In genomic region chr14:49619730-49620129, GRCh38 we compare ENCODE assay signal across 8 cellular contexts. TPM values are rescaled to one million over a fixed set of nuclear protein-coding genes. Genes with fewer than 3 reads are reported as not detected.
DNase-seq lines count a peak whose midpoint lies in the region; ATAC-seq, FAIRE-seq and TF ChIP-seq lines count a peak whose summit lies in the region.

No MANE protein-coding gene starts in this region.

- no peaks in the 10 kb centered on the region for H4K20me1 ChIP-seq in GM12878 (ENCODE audit: control insufficient read depth, insufficient read depth)

- CTCF ChIA-PET in GM12878 (lab: Yijun Ruan, JAX) = interaction anchor here (0.8 to 2.7 kb wide), 11 partner anchors 10 to 243 kb away, joined by 4 to 23 read pairs (median 10); partner anchors contain the start of genes DNAAF2, LRR1, NEMF and RPS29

- TF ChIP-seq CTCF in GM12878 (IDR thresholded peaks at IDR 0.05 in 2 of 3, conservative IDR thresholded peaks at IDR 0.05 in 1 of 3; ENCODE audit: control insufficient read depth in 2 of 3, extremely low read depth in 1 of 3, insufficient read depth in 1 of 3, low read depth in 3 of 3, low read length in 3 of 3) = no peak
- no peak for TF ChIP-seq CTCF in lung (IDR thresholded peaks at IDR 0.05; ENCODE audit: control extremely low read depth, extremely low read depth)
- TF ChIP-seq CTCF in upper lobe of right lung (IDR thresholded peaks at IDR 0.05) = no peak

- no peaks in the 10 kb centered on the region for H3K27me3 Mint-ChIP-seq in activated naive CD4-positive, alpha-beta T cell treated with anti-CD3 and anti-CD28 coated beads, Interleukin-2, amount 50 U/mL, for 24 hours

- H3K4me3 ChIP-seq in GM12878 = peak overlapping the region; percentile 92
- peak overlapping the region; percentile 94 for H3K4me3 ChIP-seq in lung
- H3K4me3 ChIP-seq in upper lobe of right lung = peak overlapping the region; percentile 90

- in situ Hi-C loops in GM12878 (cut with MboI) = loop anchor here (10.0 kb wide), 1 partner anchor 1205 kb away; no protein-coding TSS in a partner anchor

- H3K4me1 Mint-ChIP-seq in activated naive CD4-positive, alpha-beta T cell treated with anti-CD3 and anti-CD28 coated beads, Interleukin-2, amount 50 U/mL, for 24 hours = peaks cover 42% of the 10 kb centered on the region

- POLR2A ChIA-PET in GM12878 (lab: Charles Lee) = interaction anchor here (0.6 to 6.2 kb wide), 25 partner anchors 8 to 1157 kb away, joined by 3 to 122 read pairs (median 6); partner anchors contain the start of genes DNAAF2, KLHDC2, LRR1 and NEMF

- H3K4me2 ChIP-seq in GM12878 (ENCODE audit: control insufficient read depth, insufficient read depth) = peak overlapping the region; percentile 40; the same call in 1 of the 2 replicates

- no peaks in the 10 kb centered on the region for H3K9me3 Mint-ChIP-seq in activated naive CD4-positive, alpha-beta T cell treated with anti-CD3 and anti-CD28 coated beads, Interleukin-2, amount 50 U/mL, for 24 hours

- no peak for ATAC-seq in GM12878
- ATAC-seq in lung (ENCODE audit: insufficient read depth, low FRiP score) = no peak
- no peak for ATAC-seq in upper lobe of right lung
- ATAC-seq in GM18873 (IDR thresholded peaks at IDR 0.05; ENCODE audit: low FRiP score, unreplicated experiment) = no peak
- no peak for ATAC-seq in HG03095 (IDR thresholded peaks at IDR 0.05; ENCODE audit: unreplicated experiment)
- ATAC-seq in HG03039 (IDR thresholded peaks at IDR 0.05; ENCODE audit: unreplicated experiment) = no peak

- TSS peak; percentile 84 for BruUV-seq in GM12878 (replicated peaks; lab: Mats Ljungman, UMichigan)

- H3K4me1 ChIP-seq in GM12878 (ENCODE audit: control insufficient read depth, insufficient read depth, low read length) = no peaks in the 10 kb centered on the region; the same call in 1 of the 2 replicates
- peaks cover 4 to 15% of the 10 kb centered on the region in 2 donors for H3K4me1 ChIP-seq in lung (ENCODE audit: control insufficient read depth in 2 of 2, insufficient read depth in 2 of 2, low read length in 2 of 2)
- peaks cover 30% of the 10 kb centered on the region for H3K4me1 ChIP-seq in upper lobe of right lung

- no peak for DNase-seq in activated naive CD4-positive, alpha-beta T cell (lab: John Stamatoyannopoulos, UW)
- DNase-seq in GM12878 (ENCODE audit: low read depth, low spot score) (no peak), lung (ENCODE audit: low spot score) (no peak), upper lobe of right lung (no peak)

- no peak overlapping the region for H2AFZ ChIP-seq in GM12878 (ENCODE audit: control insufficient read depth, low read depth, low read length)

- peaks cover 15% of the 10 kb centered on the region for H3K36me3 Mint-ChIP-seq in activated naive CD4-positive, alpha-beta T cell treated with anti-CD3 and anti-CD28 coated beads, Interleukin-2, amount 50 U/mL, for 24 hours

- peak overlapping the region; percentile 98 for H3K27ac ChIP-seq in GM12878 (ENCODE audit: control insufficient read depth, insufficient read depth)
- peak overlapping the region; percentile 85 to 96 for H3K27ac ChIP-seq in lung (ENCODE audit: low read depth in 1 of 2, low read length in 1 of 2)
- peak overlapping the region; percentile 93 for H3K27ac ChIP-seq in upper lobe of right lung

- RAD21 ChIA-PET in GM12878 (lab: Charles Lee; ENCODE audit: unreplicated experiment) = interaction anchor here (0.7 to 5.8 kb wide), 13 partner anchors 8 to 743 kb away, joined by 3 to 82 read pairs (median 5); partner anchors contain the start of genes DNAAF2, KLHDC2, LRR1 and RPS29

- under 1% methylated on average over 11 of the region's 11 CpGs for WGBS in GM12878 (ENCODE audit: insufficient coverage, insufficient replicate concordance, low lambda C conversion rate, missing lambda C conversion rate)
- WGBS in lung, 2 donors = 1 to 2% methylated on average over 11 of the region's 11 CpGs

- H3K9ac ChIP-seq in GM12878 (ENCODE audit: control insufficient read depth, insufficient read depth, low read length) = peak overlapping the region; percentile 98

- H3K27ac Mint-ChIP-seq in activated naive CD4-positive, alpha-beta T cell treated with anti-CD3 and anti-CD28 coated beads, Interleukin-2, amount 50 U/mL, for 24 hours = peak overlapping the region; percentile 98

- H3K79me2 ChIP-seq in GM12878 (ENCODE audit: control insufficient read depth, insufficient read depth, low read length) = peaks cover 76% of the 10 kb centered on the region

- peak overlapping the region; percentile 98 for H3K4me3 Mint-ChIP-seq in activated naive CD4-positive, alpha-beta T cell treated with anti-CD3 and anti-CD28 coated beads, Interleukin-2, amount 50 U/mL, for 24 hours

- no peak for TF ChIP-seq EP300 in GM12878 (IDR thresholded peaks at IDR 0.05; ENCODE audit: borderline replicate concordance in 1 of 2, control insufficient read depth in 1 of 2, low read depth in 2 of 2, low read length in 2 of 2)

- no peak for TF ChIP-seq POLR2A in GM12878 (IDR thresholded peaks at IDR 0.05; ENCODE audit: low read depth, low read length)

- intact Hi-C loops in GM12878 (cut with micrococcal nuclease; ENCODE audit: unreplicated experiment) = loop anchor here (2.0 to 5.0 kb wide), 2 partner anchors 33 to 1048 kb away; partner anchors contain the start of genes RPS29 and SAV1
- intact Hi-C loops in upper lobe of right lung (cut with DNase I) = no loop called here

- no peaks in the 10 kb centered on the region for H3K27me3 ChIP-seq in GM12878 (replicated peaks in 1 of 2; ENCODE audit: control insufficient read depth in 2 of 2, insufficient read depth in 2 of 2, low read length in 1 of 2)
- H3K27me3 ChIP-seq in lung (ENCODE audit: control insufficient read depth, insufficient read depth) = no peaks in the 10 kb centered on the region
- H3K27me3 ChIP-seq in upper lobe of right lung = no peaks in the 10 kb centered on the region

- no peak for FAIRE-seq in GM12878 (lab: Jason Lieb, UNC)

- SMC1A ChIA-PET in GM12878 (lab: Charles Lee; ENCODE audit: uncharacterized antibody, unreplicated experiment) = interaction anchor here (0.7 to 3.2 kb wide), 12 partner anchors 10 to 249 kb away, joined by 3 to 28 read pairs (median 6); partner anchors contain the start of genes LRR1 and RPS29

- H3K36me3 ChIP-seq in GM12878 (ENCODE audit: control insufficient read depth in 2 of 2, insufficient read depth in 2 of 2, low read length in 1 of 2) (peaks cover 0 to 6% of the 10 kb centered on the region in 2 experiments), lung (ENCODE audit: control insufficient read depth in 2 of 2, insufficient read depth in 2 of 2, low read length in 2 of 2) (peaks cover 4 to 5% of the 10 kb centered on the region in 2 donors), upper lobe of right lung (peaks cover 26% of the 10 kb centered on the region)

- no peaks in the 10 kb centered on the region for H3K9me3 ChIP-seq in GM12878 (replicated peaks; ENCODE audit: control insufficient read depth, insufficient read depth, low read length)
- no peaks in the 10 kb centered on the region for H3K9me3 ChIP-seq in lung (ENCODE audit: control insufficient read depth in 2 of 2, insufficient read depth in 1 of 2, low read length in 1 of 2)
- H3K9me3 ChIP-seq in upper lobe of right lung = no peaks in the 10 kb centered on the region

- no peak for TF ChIP-seq RAD21 in GM12878 (IDR thresholded peaks at IDR 0.05; ENCODE audit: insufficient read depth, low read depth, low read length)

RNA-seq across cellular contexts. Expression of gene RPL36AL, which starts 0.7 kb away (rescaled TPM):
- total RNA-seq in GM12878 (2013; cell fraction: nucleolus; rRNA removed) = 33.9 and 35.8 TPM in 2 replicates
- total RNA-seq in GM12878 (2014; rRNA removed) = 260 and 320 TPM in 2 replicates
- 549 and 554 TPM in 2 replicates for total RNA-seq in GM12878 (2014; rRNA removed; fragmentation: Illumina TruSeq; extraction: Trizol)
- 222 and 226 TPM in 2 replicates for total RNA-seq in GM12878 (2021)
- 592 TPM for polyA plus RNA-seq in GM12878 (2011; ENCODE audit: low read depth)
- polyA plus RNA-seq in GM12878 (2011; rRNA removed) = 230 and 328 TPM in 2 replicates
- polyA plus RNA-seq in GM12878 (2011; cell fraction: cytosol; rRNA removed) = 147 and 155 TPM in 2 replicates
- 101 and 103 TPM in 2 replicates for polyA plus RNA-seq in GM12878 (2011; cell fraction: nucleus; rRNA removed)
- polyA plus RNA-seq in GM12878 (2012) = 493 and 622 TPM in 2 replicates
- polyA plus RNA-seq in GM12878 (2014; fragmentation: Illumina TruSeq; extraction: Trizol) = 618 and 667 TPM in 2 replicates
- polyA plus RNA-seq in GM12878 (2014; fragmentation: Nextera tagmentation; extraction: Ambion mirVana) = 1,000 to 10,000 TPM; 1,365 to 1,379 TPM
- 397 and 441 TPM in 2 replicates for polyA plus RNA-seq in GM12878 (2014; rRNA removed)
- 100 to 1,000 TPM; 541 to 571 TPM for polyA plus RNA-seq in GM12878 (2016; fragmentation: Nextera tagmentation; extraction: Ambion mirVana)
- polyA minus RNA-seq in GM12878 (2011; rRNA and poly(A)+ RNA removed) = 86.5 and 135 TPM in 2 replicates
- polyA minus RNA-seq in GM12878 (2011; cell fraction: cytosol; rRNA and poly(A)+ RNA removed) = 33.3 and 38.7 TPM in 2 replicates
- 10.8 and 14.1 TPM in 2 replicates for polyA minus RNA-seq in GM12878 (2011; cell fraction: nucleus; rRNA and poly(A)+ RNA removed)
- total RNA-seq in lung = 100 to 1,000 TPM; 117 to 158 TPM
- 100 to 1,000 TPM; 343 to 729 TPM for polyA plus RNA-seq in lung
- total RNA-seq in upper lobe of right lung = 157 TPM

RNA-seq across cellular contexts. Expression of gene MGAT2, which starts 0.9 kb away (rescaled TPM):
- 32.0 and 34.6 TPM in 2 replicates for total RNA-seq in GM12878 (2013; cell fraction: nucleolus; rRNA removed)
- 51.8 and 57.9 TPM in 2 replicates for total RNA-seq in GM12878 (2014; rRNA removed)
- 38.5 and 38.6 TPM in 2 replicates for total RNA-seq in GM12878 (2014; rRNA removed; fragmentation: Illumina TruSeq; extraction: Trizol)
- total RNA-seq in GM12878 (2021) = 47.9 and 49.5 TPM in 2 replicates
- polyA plus RNA-seq in GM12878 (2011; ENCODE audit: low read depth) = 3.2 TPM
- polyA plus RNA-seq in GM12878 (2011; rRNA removed) = 26.6 and 35.3 TPM in 2 replicates
- polyA plus RNA-seq in GM12878 (2011; cell fraction: cytosol; rRNA removed) = 23.4 and 24.2 TPM in 2 replicates
- 15.5 and 17.3 TPM in 2 replicates for polyA plus RNA-seq in GM12878 (2011; cell fraction: nucleus; rRNA removed)
- 16.5 and 26.1 TPM in 2 replicates for polyA plus RNA-seq in GM12878 (2012)
- 38.0 and 45.9 TPM in 2 replicates for polyA plus RNA-seq in GM12878 (2014; fragmentation: Illumina TruSeq; extraction: Trizol)
- polyA plus RNA-seq in GM12878 (2014; fragmentation: Nextera tagmentation; extraction: Ambion mirVana) = under 1 TPM in 1 of 2 experiments, not detected in 1; 0.03 TPM
- 32.9 and 34.7 TPM in 2 replicates for polyA plus RNA-seq in GM12878 (2014; rRNA removed)
- 10 to 100 TPM; 38.0 to 39.3 TPM for polyA plus RNA-seq in GM12878 (2016; fragmentation: Nextera tagmentation; extraction: Ambion mirVana)
- 25.2 and 31.7 TPM in 2 replicates for polyA minus RNA-seq in GM12878 (2011; rRNA and poly(A)+ RNA removed)
- polyA minus RNA-seq in GM12878 (2011; cell fraction: cytosol; rRNA and poly(A)+ RNA removed) = 13.8 and 15.4 TPM in 2 replicates
- 18.0 and 25.3 TPM in 2 replicates for polyA minus RNA-seq in GM12878 (2011; cell fraction: nucleus; rRNA and poly(A)+ RNA removed)
- 10 to 100 TPM; 26.8 to 44.2 TPM for total RNA-seq in lung
- 10 to 100 TPM; 15.2 to 32.4 TPM for polyA plus RNA-seq in lung
- 27.1 TPM for total RNA-seq in upper lobe of right lung

RNA-seq across cellular contexts. Expression of gene DNAAF2, which starts 15.3 kb away (rescaled TPM):
- total RNA-seq in GM12878 (2013; cell fraction: nucleolus; rRNA removed) = 7.8 and 8.1 TPM in 2 replicates
- total RNA-seq in GM12878 (2014; rRNA removed) = 12.6 and 14.0 TPM in 2 replicates
- 8.7 and 9.9 TPM in 2 replicates for total RNA-seq in GM12878 (2014; rRNA removed; fragmentation: Illumina TruSeq; extraction: Trizol)
- total RNA-seq in GM12878 (2021) = 10.5 and 12.0 TPM in 2 replicates
- 2.0 TPM for polyA plus RNA-seq in GM12878 (2011; ENCODE audit: low read depth)
- 9.0 and 13.3 TPM in 2 replicates for polyA plus RNA-seq in GM12878 (2011; rRNA removed)
- polyA plus RNA-seq in GM12878 (2011; cell fraction: cytosol; rRNA removed) = 4.3 and 6.2 TPM in 2 replicates
- polyA plus RNA-seq in GM12878 (2011; cell fraction: nucleus; rRNA removed) = 2.9 and 4.4 TPM in 2 replicates
- 5.2 and 6.3 TPM in 2 replicates for polyA plus RNA-seq in GM12878 (2012)
- 10.3 and 12.4 TPM in 2 replicates for polyA plus RNA-seq in GM12878 (2014; fragmentation: Illumina TruSeq; extraction: Trizol)
- polyA plus RNA-seq in GM12878 (2014; fragmentation: Nextera tagmentation; extraction: Ambion mirVana) = 1 to 10 TPM; 5.7 to 6.1 TPM
- 10.7 and 11.4 TPM in 2 replicates for polyA plus RNA-seq in GM12878 (2014; rRNA removed)
- polyA plus RNA-seq in GM12878 (2016; fragmentation: Nextera tagmentation; extraction: Ambion mirVana) = 10 to 100 TPM; 21.2 to 24.7 TPM
- 2.6 and 3.2 TPM in 2 replicates for polyA minus RNA-seq in GM12878 (2011; rRNA and poly(A)+ RNA removed)
- 2.6 and 3.2 TPM in 2 replicates for polyA minus RNA-seq in GM12878 (2011; cell fraction: cytosol; rRNA and poly(A)+ RNA removed)
- polyA minus RNA-seq in GM12878 (2011; cell fraction: nucleus; rRNA and poly(A)+ RNA removed) = 2.2 and 3.6 TPM in 2 replicates
- total RNA-seq in lung = 10 to 100 TPM; 11.7 to 12.3 TPM
- 1 to 10 TPM; 4.4 to 8.2 TPM for polyA plus RNA-seq in lung
- total RNA-seq in upper lobe of right lung = 5.6 TPM

RNA-seq across cellular contexts. Expression of gene LRR1, which starts 21.0 kb away (rescaled TPM):
- total RNA-seq in GM12878 (2013; cell fraction: nucleolus; rRNA removed) = 28.5 and 31.4 TPM in 2 replicates
- total RNA-seq in GM12878 (2014; rRNA removed) = 54.0 and 66.4 TPM in 2 replicates
- total RNA-seq in GM12878 (2014; rRNA removed; fragmentation: Illumina TruSeq; extraction: Trizol) = 47.9 and 52.3 TPM in 2 replicates
- 46.7 and 48.9 TPM in 2 replicates for total RNA-seq in GM12878 (2021)
- polyA plus RNA-seq in GM12878 (2011; ENCODE audit: low read depth) = 14.3 TPM
- polyA plus RNA-seq in GM12878 (2011; rRNA removed) = 36.9 and 50.7 TPM in 2 replicates
- 20.0 and 24.4 TPM in 2 replicates for polyA plus RNA-seq in GM12878 (2011; cell fraction: cytosol; rRNA removed)
- polyA plus RNA-seq in GM12878 (2011; cell fraction: nucleus; rRNA removed) = 16.7 and 18.2 TPM in 2 replicates
- polyA plus RNA-seq in GM12878 (2012) = 18.9 and 20.8 TPM in 2 replicates
- 41.2 and 50.3 TPM in 2 replicates for polyA plus RNA-seq in GM12878 (2014; fragmentation: Illumina TruSeq; extraction: Trizol)
- polyA plus RNA-seq in GM12878 (2014; fragmentation: Nextera tagmentation; extraction: Ambion mirVana) = 100 to 1,000 TPM in 1 of 2 experiments, 10 to 100 TPM in 1; 63.9 to 110 TPM
- polyA plus RNA-seq in GM12878 (2014; rRNA removed) = 42.8 and 45.3 TPM in 2 replicates
- 10 to 100 TPM; 86.0 to 86.7 TPM for polyA plus RNA-seq in GM12878 (2016; fragmentation: Nextera tagmentation; extraction: Ambion mirVana)
- 17.0 and 17.7 TPM in 2 replicates for polyA minus RNA-seq in GM12878 (2011; rRNA and poly(A)+ RNA removed)
- 7.9 and 9.5 TPM in 2 replicates for polyA minus RNA-seq in GM12878 (2011; cell fraction: cytosol; rRNA and poly(A)+ RNA removed)
- polyA minus RNA-seq in GM12878 (2011; cell fraction: nucleus; rRNA and poly(A)+ RNA removed) = 11.5 and 17.0 TPM in 2 replicates
- total RNA-seq in lung = 10 to 100 TPM in 1 of 2 donors, 1 to 10 TPM in 1; 6.9 to 11.9 TPM
- 1 to 10 TPM; 5.7 to 8.3 TPM for polyA plus RNA-seq in lung
- 6.0 TPM for total RNA-seq in upper lobe of right lung

RNA-seq across cellular contexts. Expression of gene RPS29, which starts 33.5 kb away (rescaled TPM):
- 345 and 424 TPM in 2 replicates for total RNA-seq in GM12878 (2013; cell fraction: nucleolus; rRNA removed)
- total RNA-seq in GM12878 (2014; rRNA removed) (4,733 and 4,923 TPM in 2 replicates), GM12878 (2014; rRNA removed; fragmentation: Illumina TruSeq; extraction: Trizol) (3,284 and 3,322 TPM in 2 replicates), GM12878 (2021) (2,727 and 2,890 TPM in 2 replicates), lung (1,000 to 10,000 TPM in 1 of 2 donors, 100 to 1,000 TPM in 1; 413 to 1,209 TPM), upper lobe of right lung (1,185 TPM)
- polyA plus RNA-seq in GM12878 (2011; ENCODE audit: low read depth) = 3,291 TPM
- polyA plus RNA-seq in GM12878 (2011; rRNA removed) (3,967 and 5,760 TPM in 2 replicates), GM12878 (2014; fragmentation: Illumina TruSeq; extraction: Trizol) (3,829 and 3,986 TPM in 2 replicates), GM12878 (2014; fragmentation: Nextera tagmentation; extraction: Ambion mirVana) (1,000 to 10,000 TPM; 7,374 to 7,763 TPM), GM12878 (2014; rRNA removed) (10,815 and 11,432 TPM in 2 replicates), GM12878 (2016; fragmentation: Nextera tagmentation; extraction: Ambion mirVana) (1,000 to 10,000 TPM; 2,685 to 2,702 TPM), lung (1,000 to 10,000 TPM; 2,302 to 3,240 TPM)
- 7,866 and 27,616 TPM in 2 replicates for polyA plus RNA-seq in GM12878 (2011; cell fraction: cytosol; rRNA removed)
- polyA plus RNA-seq in GM12878 (2011; cell fraction: nucleus; rRNA removed) = 1,846 and 2,118 TPM in 2 replicates
- 13,737 and 20,851 TPM in 2 replicates for polyA plus RNA-seq in GM12878 (2012)
- 879 and 1,132 TPM in 2 replicates for polyA minus RNA-seq in GM12878 (2011; rRNA and poly(A)+ RNA removed)
- 471 and 480 TPM in 2 replicates for polyA minus RNA-seq in GM12878 (2011; cell fraction: cytosol; rRNA and poly(A)+ RNA removed)
- 234 and 334 TPM in 2 replicates for polyA minus RNA-seq in GM12878 (2011; cell fraction: nucleus; rRNA and poly(A)+ RNA removed)
